In the genomic region with DNA sequence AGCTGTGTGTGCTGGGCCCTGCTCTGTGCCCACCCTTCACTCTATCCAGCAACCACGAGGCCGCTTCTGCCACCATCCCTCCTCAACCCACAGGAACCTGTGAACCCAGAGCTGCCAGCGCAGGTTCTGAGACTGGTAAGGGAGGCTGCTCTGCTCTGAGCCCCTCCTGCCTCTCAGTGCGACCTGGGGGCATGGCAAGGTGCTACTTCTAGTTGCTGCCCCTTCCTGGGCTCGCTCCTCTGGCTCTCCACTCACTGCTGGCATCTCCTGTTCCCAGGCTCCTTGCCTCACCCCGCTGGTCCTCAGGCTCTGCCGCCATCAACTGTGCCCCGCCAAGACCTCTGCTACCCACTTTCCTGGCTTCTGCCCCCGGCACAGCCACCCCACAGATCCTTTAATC, we compare ENCODE assay signal across 28 cellular contexts. TPM values are rescaled to one million over a fixed set of nuclear protein-coding genes. Genes with fewer than 3 reads are reported as not detected.
"Had no signal": no experiment of that assay in that cellular context is flagged by ENCODE, and none has a peak within 500 bp of the region (broad histone marks: within the 10 kb centered on the region; RNA-seq: fewer than 3 reads in every experiment).

No MANE protein-coding gene starts in this region.

- H3K27ac Mint-ChIP-seq: activated naive CD8-positive, alpha-beta T cell treated with anti-CD3 and anti-CD28 coated beads, Interleukin-2, amount 10 ng/mL, durations not matched to agents 7 days and 5 days; activated T-helper 17 cell treated with anti-CD3 and anti-CD28 coated beads, Interleukin-2, amount 50 U/mL, for 72 hours; T-helper 1 cell treated with Interleukin-12 subunit alpha and Interleukin-12 subunit beta and Interleukin-4 antibody, amounts not matched to agents 30 μg/mL and 1 μg/mL, for 36 hours had no signal

- ATAC-seq: activated CD4-positive, CD25-positive, alpha-beta regulatory T cell treated with anti-CD3 and anti-CD28 coated beads, Interleukin-2, amount 50 U/mL, for 24 hours; activated T-helper 17 cell treated with anti-CD3 and anti-CD28 coated beads, Interleukin-2, amount 50 U/mL, for 72 hours; body of pancreas; Panc1; SK-N-SH treated with all-trans-retinoic acid at 6 μM for 48 hours had no signal

- H3K27me3 ChIP-seq: adrenal gland, body of pancreas, SJCRH30 had no signal

- H3K4me1 ChIP-seq: adrenal gland had no signal

- H3K9me3 Mint-ChIP-seq: activated T-helper 17 cell treated with anti-CD3 and anti-CD28 coated beads, Interleukin-2, amount 50 U/mL, for 72 hours; T-helper 1 cell treated with Interleukin-12 subunit alpha and Interleukin-12 subunit beta and Interleukin-4 antibody, amounts not matched to agents 30 μg/mL and 1 μg/mL, for 36 hours had no signal

- H3K4me3 ChIP-seq: adrenal gland, body of pancreas, SJCRH30 had no signal

- H3K36me3 ChIP-seq: adrenal gland, SJCRH30 had no signal

- DNase-seq: activated CD4-positive, alpha-beta T cell treated with anti-CD3 and anti-CD28 coated beads for 48 hours; activated CD4-positive, alpha-beta T cell treated with anti-CD3 and anti-CD28 coated beads, Interleukin-2, amount 50 U/mL, for 48 hours; activated naive CD4-positive, alpha-beta T cell treated with anti-CD3 and anti-CD28 coated beads, Interleukin-2, amount 50 U/mL, for 16 hours; activated naive CD8-positive, alpha-beta T cell treated with anti-CD3 and anti-CD28 coated beads, Interleukin-2, amount 10 ng/mL, durations not matched to agents 7 days and 5 days; activated T-cell treated with anti-CD3 and anti-CD28 coated beads for 4 hours; activated T-cell treated with anti-CD3 and anti-CD28 coated beads, Interleukin-2, amount 50 U/mL, for 48 hours; adrenal gland; anterior cingulate cortex; body of pancreas; cerebellar nuclear complex; NCI-H1105 treated with DMSO at 0.1 percent for 48 hours; NCI-H1436 treated with DMSO at 0.1 percent for 48 hours; NCI-H187; NCI-H2081; NCI-H510A treated with DMSO at 0.1 percent for 48 hours; NCI-H69; NK-92 treated with Interleukin-12 subunit alpha and Interleukin-12 subunit beta, amount 100 ng/mL, for 24 hours; OCI-M1; Right ventricle myocardium superior; RPMI8226; SJCRH30; SW 1271 had no signal

- H3K4me3 Mint-ChIP-seq: activated naive CD8-positive, alpha-beta T cell treated with anti-CD3 and anti-CD28 coated beads, Interleukin-2, amount 10 ng/mL, durations not matched to agents 7 days and 5 days; activated T-helper 17 cell treated with anti-CD3 and anti-CD28 coated beads, Interleukin-2, amount 50 U/mL, for 72 hours; T-helper 1 cell treated with Interleukin-12 subunit alpha and Interleukin-12 subunit beta and Interleukin-4 antibody, amounts not matched to agents 30 μg/mL and 1 μg/mL, for 36 hours had no signal

- H3K27ac ChIP-seq: adrenal gland, body of pancreas, SJCRH30 had no signal

- FAIRE-seq: colon had no signal

- H3K9me3 ChIP-seq: adrenal gland, body of pancreas had no signal

- H3K36me3 Mint-ChIP-seq: activated naive CD8-positive, alpha-beta T cell treated with anti-CD3 and anti-CD28 coated beads, Interleukin-2, amount 10 ng/mL, durations not matched to agents 7 days and 5 days had no signal

RNA-seq across cellular contexts. Expression of gene RNF212, which starts 39.3 kb away (rescaled TPM):
- total RNA-seq: SJCRH30 had no signal
